1 cellular context compared by ENCODE assay signal in the genomic region with DNA sequence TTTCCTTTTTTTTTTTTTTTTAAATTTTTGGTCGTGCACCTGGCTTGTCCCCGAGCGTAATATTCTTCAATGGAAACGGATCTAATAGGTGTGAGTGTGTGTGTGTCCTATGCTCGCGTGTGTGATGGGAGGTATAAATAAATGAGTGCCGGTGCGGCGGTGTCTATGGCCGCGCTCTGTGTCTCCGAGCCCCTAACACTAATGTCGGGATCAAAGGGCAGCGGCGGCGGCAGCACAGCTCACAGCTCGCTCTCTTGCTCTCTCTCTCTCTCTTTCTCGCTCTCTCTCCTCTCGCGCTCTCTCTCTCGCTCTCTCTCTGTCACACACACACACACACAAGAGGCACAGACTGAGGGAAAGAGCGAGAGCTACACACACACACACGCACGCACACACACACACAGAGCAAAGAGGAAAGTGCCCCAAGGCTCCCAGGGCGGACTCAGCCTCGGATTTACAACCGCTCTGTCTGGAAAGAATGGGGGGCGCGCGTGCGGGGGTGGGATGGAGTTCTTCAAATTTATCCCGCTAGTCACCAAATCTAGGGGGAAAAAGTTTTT.
TF ChIP-seq lines count a peak whose summit lies in the region.

A gene with protein sequence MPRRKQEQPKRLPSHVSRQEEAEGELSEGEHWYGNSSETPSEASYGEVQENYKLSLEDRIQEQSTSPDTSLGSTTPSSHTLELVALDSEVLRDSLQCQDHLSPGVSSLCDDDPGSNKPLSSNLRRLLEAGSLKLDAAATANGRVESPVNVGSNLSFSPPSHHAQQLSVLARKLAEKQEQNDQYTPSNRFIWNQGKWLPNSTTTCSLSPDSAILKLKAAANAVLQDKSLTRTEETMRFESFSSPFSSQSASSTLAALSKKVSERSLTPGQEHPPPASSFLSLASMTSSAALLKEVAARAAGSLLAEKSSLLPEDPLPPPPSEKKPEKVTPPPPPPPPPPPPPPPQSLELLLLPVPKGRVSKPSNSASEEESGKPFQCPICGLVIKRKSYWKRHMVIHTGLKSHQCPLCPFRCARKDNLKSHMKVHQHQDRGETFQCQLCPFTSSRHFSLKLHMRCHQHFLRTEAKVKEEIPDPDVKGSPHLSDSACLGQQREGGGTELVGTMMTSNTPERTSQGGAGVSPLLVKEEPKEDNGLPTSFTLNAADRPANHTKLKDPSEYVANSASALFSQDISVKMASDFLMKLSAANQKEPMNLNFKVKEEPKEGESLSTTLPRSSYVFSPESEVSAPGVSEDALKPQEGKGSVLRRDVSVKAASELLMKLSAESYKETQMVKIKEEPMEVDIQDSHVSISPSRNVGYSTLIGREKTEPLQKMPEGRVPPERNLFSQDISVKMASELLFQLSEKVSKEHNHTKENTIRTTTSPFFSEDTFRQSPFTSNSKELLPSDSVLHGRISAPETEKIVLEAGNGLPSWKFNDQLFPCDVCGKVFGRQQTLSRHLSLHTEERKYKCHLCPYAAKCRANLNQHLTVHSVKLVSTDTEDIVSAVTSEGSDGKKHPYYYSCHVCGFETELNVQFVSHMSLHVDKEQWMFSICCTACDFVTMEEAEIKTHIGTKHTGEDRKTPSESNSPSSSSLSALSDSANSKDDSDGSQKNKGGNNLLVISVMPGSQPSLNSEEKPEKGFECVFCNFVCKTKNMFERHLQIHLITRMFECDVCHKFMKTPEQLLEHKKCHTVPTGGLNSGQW (minus strand): TSS at position 206 of the 560 bp plus-strand sequence. CDS start 416 bp downstream, outside the sequence.

TF ChIP-seq in HepG2, 621 proteins besides CTCF, POLR2A, EP300 and RAD21 (continued from another document and continues in another):
- TF ChIP-seq, protein P1, sequence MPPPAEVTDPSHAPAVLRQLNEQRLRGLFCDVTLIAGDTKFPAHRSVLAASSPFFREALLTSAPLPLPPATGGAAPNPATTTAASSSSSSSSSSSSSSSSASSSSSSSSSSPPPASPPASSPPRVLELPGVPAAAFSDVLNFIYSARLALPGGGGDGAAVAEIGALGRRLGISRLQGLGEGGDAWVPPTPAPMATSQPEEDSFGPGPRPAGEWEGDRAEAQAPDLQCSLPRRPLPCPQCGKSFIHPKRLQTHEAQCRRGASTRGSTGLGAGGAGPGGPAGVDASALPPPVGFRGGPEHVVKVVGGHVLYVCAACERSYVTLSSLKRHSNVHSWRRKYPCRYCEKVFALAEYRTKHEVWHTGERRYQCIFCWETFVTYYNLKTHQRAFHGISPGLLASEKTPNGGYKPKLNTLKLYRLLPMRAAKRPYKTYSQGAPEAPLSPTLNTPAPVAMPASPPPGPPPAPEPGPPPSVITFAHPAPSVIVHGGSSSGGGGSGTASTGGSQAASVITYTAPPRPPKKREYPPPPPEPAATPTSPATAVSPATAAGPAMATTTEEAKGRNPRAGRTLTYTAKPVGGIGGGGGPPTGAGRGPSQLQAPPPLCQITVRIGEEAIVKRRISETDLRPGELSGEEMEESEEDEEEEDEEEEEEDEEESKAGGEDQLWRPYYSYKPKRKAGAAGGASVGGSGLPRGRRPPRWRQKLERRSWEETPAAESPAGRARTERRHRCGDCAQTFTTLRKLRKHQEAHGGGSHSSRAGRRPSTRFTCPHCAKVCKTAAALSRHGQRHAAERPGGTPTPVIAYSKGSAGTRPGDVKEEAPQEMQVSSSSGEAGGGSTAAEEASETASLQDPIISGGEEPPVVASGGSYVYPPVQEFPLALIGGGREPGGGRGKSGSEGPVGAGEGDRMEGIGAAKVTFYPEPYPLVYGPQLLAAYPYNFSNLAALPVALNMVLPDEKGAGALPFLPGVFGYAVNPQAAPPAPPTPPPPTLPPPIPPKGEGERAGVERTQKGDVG (CRISPR knock-in tag; IDR thresholded peaks at IDR 0.05; ENCODE audit: borderline replicate concordance) = no peak
- TF ChIP-seq ZNF331 (CRISPR knock-in tag; IDR thresholded peaks at IDR 0.05) = peak; percentile 61; the same call in 1 of the 2 replicates
- no peak for TF ChIP-seq ZNF737 (CRISPR knock-in tag; IDR thresholded peaks at IDR 0.05; ENCODE audit: borderline replicate concordance)
- TF ChIP-seq, protein P2, sequence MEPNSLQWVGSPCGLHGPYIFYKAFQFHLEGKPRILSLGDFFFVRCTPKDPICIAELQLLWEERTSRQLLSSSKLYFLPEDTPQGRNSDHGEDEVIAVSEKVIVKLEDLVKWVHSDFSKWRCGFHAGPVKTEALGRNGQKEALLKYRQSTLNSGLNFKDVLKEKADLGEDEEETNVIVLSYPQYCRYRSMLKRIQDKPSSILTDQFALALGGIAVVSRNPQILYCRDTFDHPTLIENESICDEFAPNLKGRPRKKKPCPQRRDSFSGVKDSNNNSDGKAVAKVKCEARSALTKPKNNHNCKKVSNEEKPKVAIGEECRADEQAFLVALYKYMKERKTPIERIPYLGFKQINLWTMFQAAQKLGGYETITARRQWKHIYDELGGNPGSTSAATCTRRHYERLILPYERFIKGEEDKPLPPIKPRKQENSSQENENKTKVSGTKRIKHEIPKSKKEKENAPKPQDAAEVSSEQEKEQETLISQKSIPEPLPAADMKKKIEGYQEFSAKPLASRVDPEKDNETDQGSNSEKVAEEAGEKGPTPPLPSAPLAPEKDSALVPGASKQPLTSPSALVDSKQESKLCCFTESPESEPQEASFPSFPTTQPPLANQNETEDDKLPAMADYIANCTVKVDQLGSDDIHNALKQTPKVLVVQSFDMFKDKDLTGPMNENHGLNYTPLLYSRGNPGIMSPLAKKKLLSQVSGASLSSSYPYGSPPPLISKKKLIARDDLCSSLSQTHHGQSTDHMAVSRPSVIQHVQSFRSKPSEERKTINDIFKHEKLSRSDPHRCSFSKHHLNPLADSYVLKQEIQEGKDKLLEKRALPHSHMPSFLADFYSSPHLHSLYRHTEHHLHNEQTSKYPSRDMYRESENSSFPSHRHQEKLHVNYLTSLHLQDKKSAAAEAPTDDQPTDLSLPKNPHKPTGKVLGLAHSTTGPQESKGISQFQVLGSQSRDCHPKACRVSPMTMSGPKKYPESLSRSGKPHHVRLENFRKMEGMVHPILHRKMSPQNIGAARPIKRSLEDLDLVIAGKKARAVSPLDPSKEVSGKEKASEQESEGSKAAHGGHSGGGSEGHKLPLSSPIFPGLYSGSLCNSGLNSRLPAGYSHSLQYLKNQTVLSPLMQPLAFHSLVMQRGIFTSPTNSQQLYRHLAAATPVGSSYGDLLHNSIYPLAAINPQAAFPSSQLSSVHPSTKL (CRISPR knock-in tag; IDR thresholded peaks at IDR 0.05) = peak; percentile 79
- peak; percentile 74; the same call in 1 of the 2 replicates for TF ChIP-seq ZNF564 (CRISPR knock-in tag; IDR thresholded peaks at IDR 0.05)
- no peak for TF ChIP-seq ZNF24 (IDR thresholded peaks at IDR 0.05)
- TF ChIP-seq TP53 (CRISPR knock-in tag; conservative IDR thresholded peaks at IDR 0.05) = no peak
- TF ChIP-seq, protein P3, sequence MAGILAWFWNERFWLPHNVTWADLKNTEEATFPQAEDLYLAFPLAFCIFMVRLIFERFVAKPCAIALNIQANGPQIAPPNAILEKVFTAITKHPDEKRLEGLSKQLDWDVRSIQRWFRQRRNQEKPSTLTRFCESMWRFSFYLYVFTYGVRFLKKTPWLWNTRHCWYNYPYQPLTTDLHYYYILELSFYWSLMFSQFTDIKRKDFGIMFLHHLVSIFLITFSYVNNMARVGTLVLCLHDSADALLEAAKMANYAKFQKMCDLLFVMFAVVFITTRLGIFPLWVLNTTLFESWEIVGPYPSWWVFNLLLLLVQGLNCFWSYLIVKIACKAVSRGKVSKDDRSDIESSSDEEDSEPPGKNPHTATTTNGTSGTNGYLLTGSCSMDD (CRISPR knock-in tag; IDR thresholded peaks at IDR 0.05) = no peak
- TF ChIP-seq, protein P4, sequence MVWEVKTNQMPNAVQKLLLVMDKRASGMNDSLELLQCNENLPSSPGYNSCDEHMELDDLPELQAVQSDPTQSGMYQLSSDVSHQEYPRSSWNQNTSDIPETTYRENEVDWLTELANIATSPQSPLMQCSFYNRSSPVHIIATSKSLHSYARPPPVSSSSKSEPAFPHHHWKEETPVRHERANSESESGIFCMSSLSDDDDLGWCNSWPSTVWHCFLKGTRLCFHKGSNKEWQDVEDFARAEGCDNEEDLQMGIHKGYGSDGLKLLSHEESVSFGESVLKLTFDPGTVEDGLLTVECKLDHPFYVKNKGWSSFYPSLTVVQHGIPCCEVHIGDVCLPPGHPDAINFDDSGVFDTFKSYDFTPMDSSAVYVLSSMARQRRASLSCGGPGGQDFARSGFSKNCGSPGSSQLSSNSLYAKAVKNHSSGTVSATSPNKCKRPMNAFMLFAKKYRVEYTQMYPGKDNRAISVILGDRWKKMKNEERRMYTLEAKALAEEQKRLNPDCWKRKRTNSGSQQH (CRISPR knock-in tag; IDR thresholded peaks at IDR 0.05; ENCODE audit: low read depth) = no peak
- no peak for TF ChIP-seq ZSCAN31 (CRISPR knock-in tag; IDR thresholded peaks at IDR 0.05; ENCODE audit: low read depth)
- TF ChIP-seq, protein P5, sequence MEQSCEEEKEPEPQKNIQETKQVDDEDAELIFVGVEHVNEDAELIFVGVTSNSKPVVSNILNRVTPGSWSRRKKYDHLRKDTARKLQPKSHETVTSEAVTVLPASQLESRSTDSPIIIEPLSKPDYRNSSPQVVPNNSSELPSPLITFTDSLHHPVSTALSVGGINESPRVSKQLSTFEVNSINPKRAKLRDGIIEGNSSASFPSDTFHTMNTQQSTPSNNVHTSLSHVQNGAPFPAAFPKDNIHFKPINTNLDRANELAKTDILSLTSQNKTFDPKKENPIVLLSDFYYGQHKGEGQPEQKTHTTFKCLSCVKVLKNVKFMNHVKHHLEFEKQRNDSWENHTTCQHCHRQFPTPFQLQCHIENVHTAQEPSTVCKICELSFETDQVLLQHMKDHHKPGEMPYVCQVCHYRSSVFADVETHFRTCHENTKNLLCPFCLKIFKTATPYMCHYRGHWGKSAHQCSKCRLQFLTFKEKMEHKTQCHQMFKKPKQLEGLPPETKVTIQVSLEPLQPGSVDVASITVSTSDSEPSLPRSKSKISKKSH (CRISPR knock-in tag; IDR thresholded peaks at IDR 0.05; ENCODE audit: borderline replicate concordance) = 0 out of 2 replicates have a peak, but pooled peaks have one; percentile 24
- no peak for TF ChIP-seq ZNF431 (CRISPR knock-in tag; IDR thresholded peaks at IDR 0.05; ENCODE audit: borderline replicate concordance, low read depth)
- 0 out of 2 replicates have a peak, but pooled peaks have one; percentile 19 for TF ChIP-seq ZNF768 (CRISPR knock-in tag; IDR thresholded peaks at IDR 0.05)
- TF ChIP-seq STAG1 (CRISPR knock-in tag; IDR thresholded peaks at IDR 0.05) = no peak
- TF ChIP-seq KDM5A (IDR thresholded peaks at IDR 0.05; ENCODE audit: borderline replicate concordance, low read length) = no peak; the same call in 1 of the 2 replicates
- TF ChIP-seq U2AF2 (IDR thresholded peaks at IDR 0.05; ENCODE audit: low read depth, low read length) = peak; percentile 71; the same call in 1 of the 2 replicates
- TF ChIP-seq HNRNPK (IDR thresholded peaks at IDR 0.05; ENCODE audit: low read depth, low read length, poor library complexity, severe bottlenecking) = no peak
- TF ChIP-seq, protein P6, sequence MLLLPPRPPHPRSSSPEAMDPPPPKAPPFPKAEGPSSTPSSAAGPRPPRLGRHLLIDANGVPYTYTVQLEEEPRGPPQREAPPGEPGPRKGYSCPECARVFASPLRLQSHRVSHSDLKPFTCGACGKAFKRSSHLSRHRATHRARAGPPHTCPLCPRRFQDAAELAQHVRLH (CRISPR knock-in tag; IDR thresholded peaks at IDR 0.05; ENCODE audit: borderline replicate concordance, low read depth) = 0 out of 2 replicates have a peak, but pooled peaks have one; percentile 26
- TF ChIP-seq HOXD1 (CRISPR knock-in tag; IDR thresholded peaks at IDR 0.05) = 0 out of 2 replicates have a peak, but pooled peaks have one; percentile 43
- TF ChIP-seq, protein P7, sequence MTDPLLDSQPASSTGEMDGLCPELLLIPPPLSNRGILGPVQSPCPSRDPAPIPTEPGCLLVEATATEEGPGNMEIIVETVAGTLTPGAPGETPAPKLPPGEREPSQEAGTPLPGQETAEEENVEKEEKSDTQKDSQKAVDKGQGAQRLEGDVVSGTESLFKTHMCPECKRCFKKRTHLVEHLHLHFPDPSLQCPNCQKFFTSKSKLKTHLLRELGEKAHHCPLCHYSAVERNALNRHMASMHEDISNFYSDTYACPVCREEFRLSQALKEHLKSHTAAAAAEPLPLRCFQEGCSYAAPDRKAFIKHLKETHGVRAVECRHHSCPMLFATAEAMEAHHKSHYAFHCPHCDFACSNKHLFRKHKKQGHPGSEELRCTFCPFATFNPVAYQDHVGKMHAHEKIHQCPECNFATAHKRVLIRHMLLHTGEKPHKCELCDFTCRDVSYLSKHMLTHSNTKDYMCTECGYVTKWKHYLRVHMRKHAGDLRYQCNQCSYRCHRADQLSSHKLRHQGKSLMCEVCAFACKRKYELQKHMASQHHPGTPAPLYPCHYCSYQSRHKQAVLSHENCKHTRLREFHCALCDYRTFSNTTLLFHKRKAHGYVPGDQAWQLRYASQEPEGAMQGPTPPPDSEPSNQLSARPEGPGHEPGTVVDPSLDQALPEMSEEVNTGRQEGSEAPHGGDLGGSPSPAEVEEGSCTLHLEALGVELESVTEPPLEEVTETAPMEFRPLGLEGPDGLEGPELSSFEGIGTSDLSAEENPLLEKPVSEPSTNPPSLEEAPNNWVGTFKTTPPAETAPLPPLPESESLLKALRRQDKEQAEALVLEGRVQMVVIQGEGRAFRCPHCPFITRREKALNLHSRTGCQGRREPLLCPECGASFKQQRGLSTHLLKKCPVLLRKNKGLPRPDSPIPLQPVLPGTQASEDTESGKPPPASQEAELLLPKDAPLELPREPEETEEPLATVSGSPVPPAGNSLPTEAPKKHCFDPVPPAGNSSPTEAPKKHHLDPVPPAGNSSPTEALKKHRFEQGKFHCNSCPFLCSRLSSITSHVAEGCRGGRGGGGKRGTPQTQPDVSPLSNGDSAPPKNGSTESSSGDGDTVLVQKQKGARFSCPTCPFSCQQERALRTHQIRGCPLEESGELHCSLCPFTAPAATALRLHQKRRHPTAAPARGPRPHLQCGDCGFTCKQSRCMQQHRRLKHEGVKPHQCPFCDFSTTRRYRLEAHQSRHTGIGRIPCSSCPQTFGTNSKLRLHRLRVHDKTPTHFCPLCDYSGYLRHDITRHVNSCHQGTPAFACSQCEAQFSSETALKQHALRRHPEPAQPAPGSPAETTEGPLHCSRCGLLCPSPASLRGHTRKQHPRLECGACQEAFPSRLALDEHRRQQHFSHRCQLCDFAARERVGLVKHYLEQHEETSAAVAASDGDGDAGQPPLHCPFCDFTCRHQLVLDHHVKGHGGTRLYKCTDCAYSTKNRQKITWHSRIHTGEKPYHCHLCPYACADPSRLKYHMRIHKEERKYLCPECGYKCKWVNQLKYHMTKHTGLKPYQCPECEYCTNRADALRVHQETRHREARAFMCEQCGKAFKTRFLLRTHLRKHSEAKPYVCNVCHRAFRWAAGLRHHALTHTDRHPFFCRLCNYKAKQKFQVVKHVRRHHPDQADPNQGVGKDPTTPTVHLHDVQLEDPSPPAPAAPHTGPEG (CRISPR knock-in tag; IDR thresholded peaks at IDR 0.05) = no peak
- TF ChIP-seq, protein P8, sequence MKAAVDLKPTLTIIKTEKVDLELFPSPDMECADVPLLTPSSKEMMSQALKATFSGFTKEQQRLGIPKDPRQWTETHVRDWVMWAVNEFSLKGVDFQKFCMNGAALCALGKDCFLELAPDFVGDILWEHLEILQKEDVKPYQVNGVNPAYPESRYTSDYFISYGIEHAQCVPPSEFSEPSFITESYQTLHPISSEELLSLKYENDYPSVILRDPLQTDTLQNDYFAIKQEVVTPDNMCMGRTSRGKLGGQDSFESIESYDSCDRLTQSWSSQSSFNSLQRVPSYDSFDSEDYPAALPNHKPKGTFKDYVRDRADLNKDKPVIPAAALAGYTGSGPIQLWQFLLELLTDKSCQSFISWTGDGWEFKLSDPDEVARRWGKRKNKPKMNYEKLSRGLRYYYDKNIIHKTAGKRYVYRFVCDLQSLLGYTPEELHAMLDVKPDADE (CRISPR knock-in tag; IDR thresholded peaks at IDR 0.05) = no peak
- no peak for TF ChIP-seq JDP2 (CRISPR knock-in tag; IDR thresholded peaks at IDR 0.05; ENCODE audit: borderline replicate concordance)
- no peak for TF ChIP-seq MIXL1 (CRISPR knock-in tag; IDR thresholded peaks at IDR 0.05)
- no peak for TF ChIP-seq FOXK1 (CRISPR knock-in tag; IDR thresholded peaks at IDR 0.05; ENCODE audit: borderline replicate concordance, low read depth)
- TF ChIP-seq KDM4B (CRISPR knock-in tag; IDR thresholded peaks at IDR 0.05) = no peak
